Comparison of ENCODE assay signal across 15 cellular contexts in the genomic region with DNA sequence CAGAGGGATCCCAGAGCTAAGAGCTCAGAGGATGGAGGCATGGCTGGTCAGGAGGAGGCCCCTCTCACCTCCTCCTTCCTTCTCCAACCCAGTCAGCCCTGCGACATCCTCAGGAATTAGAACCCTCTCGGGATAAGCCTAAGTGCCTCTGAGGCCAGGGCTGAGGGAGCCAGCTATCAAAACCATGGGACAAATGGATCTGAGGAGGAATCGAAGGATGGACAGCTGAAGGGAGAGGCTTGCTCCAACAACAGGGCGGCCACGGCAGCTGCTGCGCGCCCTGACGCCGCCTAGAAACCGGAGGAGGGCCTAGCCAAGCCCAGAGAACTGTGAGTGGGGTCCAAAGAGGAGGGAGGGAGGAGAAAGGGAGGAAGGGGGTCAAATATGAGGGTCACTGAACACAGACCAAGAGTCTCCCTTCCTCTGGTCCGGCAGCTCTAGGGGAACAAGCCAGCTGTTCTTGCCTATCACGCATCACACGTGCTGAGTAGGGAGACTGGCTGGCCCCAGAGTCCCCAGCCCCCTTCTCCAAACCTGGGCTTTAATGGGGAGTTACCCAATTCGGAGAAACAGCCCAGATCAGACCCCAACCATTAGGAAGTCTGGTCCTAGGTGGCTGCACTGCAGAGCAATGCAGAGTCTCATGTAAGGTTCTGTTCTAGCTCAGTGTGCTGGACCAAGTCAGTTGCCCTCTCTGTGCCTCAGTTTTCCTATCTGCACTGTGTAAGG. TPM values are rescaled to one million over a fixed set of nuclear protein-coding genes. Genes with fewer than 3 reads are reported as not detected.
DNase-seq lines count a peak whose midpoint lies in the region; ATAC-seq and TF ChIP-seq lines count a peak whose summit lies in the region.
"Had no signal": no experiment of that assay in that cellular context is flagged by ENCODE, and none has a peak within 500 bp of the region (broad histone marks: within the 10 kb centered on the region; RNA-seq: fewer than 3 reads in every experiment).

No MANE protein-coding gene starts in this region.

- no peaks in the 10 kb centered on the region for H3K36me3 ChIP-seq in RWPE2 (ENCODE audit: low read depth)
- no peaks in the 10 kb centered on the region for H3K36me3 ChIP-seq in prostate gland
- H3K36me3 ChIP-seq in tibial nerve = no peaks in the 10 kb centered on the region

- H3K27ac ChIP-seq in C4-2B (peak overlapping the region; percentile 93), RWPE2 (ENCODE audit: poor library complexity, severe bottlenecking) (no peak overlapping the region), epithelial cell of prostate (peak overlapping the region; percentile 56), prostate gland (peak overlapping the region; percentile 87 to 92), tibial nerve (no peak overlapping the region)

- H3K4me3 ChIP-seq in RWPE2 (ENCODE audit: severe bottlenecking) = no peak overlapping the region
- peak overlapping the region; percentile 17 to 22 for H3K4me3 ChIP-seq in prostate gland
- no peak overlapping the region for H3K4me3 ChIP-seq in tibial nerve

- H3K9me3 ChIP-seq in RWPE2 (ENCODE audit: severe bottlenecking) (no peaks in the 10 kb centered on the region), prostate gland (no peaks in the 10 kb centered on the region), tibial nerve (no peaks in the 10 kb centered on the region)

- ATAC-seq in RWPE2 (ENCODE audit: low read depth) = no peak
- ATAC-seq: HepG2 had no signal

- TF ChIP-seq CTCF in C4-2B (conservative IDR thresholded peaks at IDR 0.05) (no peak), RWPE2 (IDR thresholded peaks at IDR 0.05; ENCODE audit: poor library complexity, severe bottlenecking) (no peak), prostate gland (IDR thresholded peaks at IDR 0.05) (no peak), tibial nerve (IDR thresholded peaks at IDR 0.05) (no peak)

- H3K27me3 ChIP-seq in RWPE2 (ENCODE audit: insufficient read depth, poor library complexity, severe bottlenecking) (peaks cover 98% of the 10 kb centered on the region), prostate gland (replicated peaks; ENCODE audit: insufficient read depth) (no peaks in the 10 kb centered on the region), tibial nerve (peaks cover 0 to 100% of the 10 kb centered on the region in 2 donors)

- DNase-seq in RWPE2 (ENCODE audit: low spot score) = peak; percentile 24
- DNase-seq in epithelial cell of prostate (ENCODE audit: low read depth, low spot score) = no peak
- DNase-seq in prostate gland (ENCODE audit: low spot score) = no peak
- no peak for DNase-seq in occipital lobe (lab: John Stamatoyannopoulos, UW)
- no peak for DNase-seq in tibial nerve (ENCODE audit: low spot score in 2 of 2)
- no peak for DNase-seq in NOMO-1 treated with dmso at 0.1 percent for 144 hours (lab: John Stamatoyannopoulos, UW; ENCODE audit: unreplicated experiment)
- no peak for DNase-seq in head of caudate nucleus
- DNase-seq: CD4-positive, CD25-positive, alpha-beta regulatory T cell; NCI-H1930; NCI-H2171; NCI-H446 treated with DMSO at 0.1 percent for 48 hours; NCI-H82; SHP77 treated with DMSO at 0.1 percent for 48 hours had no signal

- intact Hi-C loops in prostate gland (cut with DNase I) (no loop called here), head of caudate nucleus (cut with DNase I) (no loop called here)

- 4% methylated on average over 14 of the region's 14 CpGs for WGBS in prostate gland
- 5 to 7% methylated on average over 14 of the region's 14 CpGs for WGBS in tibial nerve, 2 donors

- H3K4me1 ChIP-seq in RWPE2 (ENCODE audit: insufficient read depth, poor library complexity, severe bottlenecking) (no peaks in the 10 kb centered on the region), prostate gland (replicated peaks) (peaks cover 16% of the 10 kb centered on the region), tibial nerve (peaks cover 0 to 13% (median 6%) of the 10 kb centered on the region in 4 donors)

- TF ChIP-seq POLR2A in prostate gland (IDR thresholded peaks at IDR 0.05) (no peak), tibial nerve (IDR thresholded peaks at IDR 0.05) (no peak)

- no peak for TF ChIP-seq EP300 in tibial nerve (IDR thresholded peaks at IDR 0.05)

RNA-seq across cellular contexts. Expression of a gene that starts 5.9 kb away (rescaled TPM):
- 100 to 1,000 TPM in 1 of 2 donors, 10 to 100 TPM in 1; 78.7 to 249 TPM for total RNA-seq in prostate gland
- total RNA-seq in occipital lobe = 0.16 TPM
- total RNA-seq in tibial nerve = not detected
- total RNA-seq: CD4-positive, CD25-positive, alpha-beta regulatory T cell; HepG2 had no signal

RNA-seq across cellular contexts. Expression of a gene that starts 11.5 kb away (rescaled TPM):
- total RNA-seq in prostate gland = 100 to 1,000 TPM in 1 of 2 donors, 1 to 10 TPM in 1; 9.6 to 135 TPM
- total RNA-seq in occipital lobe = not detected
- total RNA-seq in tibial nerve = not detected
- total RNA-seq: CD4-positive, CD25-positive, alpha-beta regulatory T cell; HepG2 had no signal

RNA-seq across cellular contexts. Expression of a gene that starts 12.2 kb away (rescaled TPM):
- total RNA-seq in prostate gland = 100 to 1,000 TPM in 1 of 2 donors, 10 to 100 TPM in 1; 56.7 to 243 TPM
- total RNA-seq in occipital lobe = not detected
- not detected for total RNA-seq in tibial nerve
- total RNA-seq: CD4-positive, CD25-positive, alpha-beta regulatory T cell; HepG2 had no signal

Comparison
In these comparisons a context has a peak if more than half of its experiments do, and no peak if none do; other contexts are left out.
1. H3K27ac ChIP-seq: peak in C4-2B (single experiment), epithelial cell of prostate (single experiment) and prostate gland (2 of 2); none in RWPE2 (single experiment) and tibial nerve (0 of 4).
2. H3K4me3 ChIP-seq: peak in prostate gland (2 of 2); none in RWPE2 (single experiment) and tibial nerve (0 of 4).
3. RNA of a gene that starts 5.9 kb away (total RNA-seq): 78.7 to 249 TPM in prostate gland; 0.16 TPM in occipital lobe (single experiment) and not detected in tibial nerve; every median in the first group is over 10 times any median in the second.
4. RNA of a gene that starts 11.5 kb away (total RNA-seq): 9.6 to 135 TPM in prostate gland; not detected in occipital lobe (single experiment) and not detected in tibial nerve; every median in the first group is over 10 times any median in the second.
5. RNA of a gene that starts 12.2 kb away (total RNA-seq): 56.7 to 243 TPM in prostate gland; not detected in occipital lobe (single experiment) and not detected in tibial nerve; every median in the first group is over 10 times any median in the second.